37 cellular contexts compared by ENCODE assay signal in the genomic region with DNA sequence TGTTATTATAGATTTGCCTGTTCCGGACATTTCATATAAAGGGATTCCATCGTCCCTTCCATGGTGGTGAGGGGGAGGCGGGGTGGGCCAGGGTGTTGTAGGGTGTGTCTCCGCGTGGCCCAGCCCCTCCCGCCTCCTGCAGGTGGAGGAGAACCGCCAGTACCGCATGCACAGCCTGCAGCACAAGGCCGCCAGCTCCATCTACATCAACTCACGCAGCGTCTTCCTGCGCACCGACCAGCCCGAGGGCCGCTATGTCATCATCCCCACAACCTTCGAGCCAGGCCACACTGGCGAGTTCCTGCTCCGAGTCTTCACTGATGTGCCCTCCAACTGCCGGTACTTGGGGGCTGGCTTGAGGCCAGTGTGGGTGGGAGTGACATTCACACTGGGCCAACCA. TPM values are rescaled to one million over a fixed set of nuclear protein-coding genes. Genes with fewer than 3 reads are reported as not detected.
"Had no signal": no experiment of that assay in that cellular context is flagged by ENCODE, and none has a peak within 500 bp of the region (broad histone marks: within the 10 kb centered on the region; RNA-seq: fewer than 3 reads in every experiment).

No MANE protein-coding gene starts in this region.

- ATAC-seq: activated CD8-positive, alpha-beta T cell treated with anti-CD3 and anti-CD28 coated beads for 36 hours; activated T-cell treated with anti-CD3 and anti-CD28 coated beads, Interleukin-2, amount 50 U/mL, for 72 hours; activated T-helper 17 cell treated with anti-CD3 and anti-CD28 coated beads, Interleukin-2, amount 50 U/mL, for 72 hours; PC-3; SK-N-SH treated with all-trans-retinoic acid at 6 μM for 48 hours; T-cell had no signal

- H3K27ac Mint-ChIP-seq: activated CD8-positive, alpha-beta T cell treated with anti-CD3 and anti-CD28 coated beads for 36 hours; activated naive CD4-positive, alpha-beta T cell treated with anti-CD3 and anti-CD28 coated beads, Interleukin-2, amount 50 U/mL, for 72 hours; activated T-cell treated with anti-CD3 and anti-CD28 coated beads, Interleukin-2, amount 50 U/mL, for 72 hours; activated T-helper 17 cell treated with anti-CD3 and anti-CD28 coated beads, Interleukin-2, amount 50 U/mL, for 72 hours; brain; T-cell had no signal

- H3K4me1 Mint-ChIP-seq: activated T-helper 17 cell treated with anti-CD3 and anti-CD28 coated beads, Interleukin-2, amount 50 U/mL, for 72 hours; T-cell had no signal

- H3K4me3 Mint-ChIP-seq: activated CD8-positive, alpha-beta T cell treated with anti-CD3 and anti-CD28 coated beads for 36 hours; activated T-cell treated with anti-CD3 and anti-CD28 coated beads, Interleukin-2, amount 50 U/mL, for 72 hours; activated T-helper 17 cell treated with anti-CD3 and anti-CD28 coated beads, Interleukin-2, amount 50 U/mL, for 72 hours; brain; T-cell had no signal

- H3K36me3 Mint-ChIP-seq: activated naive CD4-positive, alpha-beta T cell treated with anti-CD3 and anti-CD28 coated beads, Interleukin-2, amount 50 U/mL, for 72 hours; T-cell had no signal

- H3K27me3 ChIP-seq: adrenal gland, Peyer's patch had no signal

- H3K27ac ChIP-seq: adrenal gland, Peyer's patch, VCaP had no signal

- DNase-seq: activated CD4-positive, alpha-beta T cell treated with anti-CD3 and anti-CD28 coated beads for 1 hour; activated CD4-positive, alpha-beta T cell treated with anti-CD3 and anti-CD28 coated beads for 48 hours; activated CD4-positive, alpha-beta T cell treated with anti-CD3 and anti-CD28 coated beads, Interleukin-2, amount 50 U/mL, for 4 hours; activated CD4-positive, CD25-positive, alpha-beta regulatory T cell; activated CD8-positive, alpha-beta T cell treated with anti-CD3 and anti-CD28 coated beads for 36 hours; activated effector memory CD4-positive, alpha-beta T cell treated with anti-CD3 and anti-CD28 coated beads, Interleukin-2, amount 50 U/mL, for 16 hours; activated naive CD4-positive, alpha-beta T cell treated with Interleukin-2 at 50 U/mL for 16 hours; activated T-cell treated with anti-CD3 and anti-CD28 coated beads, Interleukin-2, amount 50 U/mL, for 1 hour; activated T-cell treated with anti-CD3 and anti-CD28 coated beads, Interleukin-2, amount 50 U/mL, for 72 hours; adrenal gland; central memory CD4-positive, alpha-beta T cell; Kasumi-1; KG1; MM.1S; MV-4-11; NCI-H1092; NCI-H1436 treated with DMSO at 0.1 percent for 48 hours; NCI-H1694 treated with DMSO at 0.1 percent for 48 hours; NCI-H2029; NCI-H510A; NCI-H526; NCI-H748 treated with DMSO at 0.1 percent for 48 hours; NK-92 treated with Interleukin-12 subunit alpha and Interleukin-12 subunit beta, amount 100 ng/mL, for 24 hours; PC-3; Peyer's patch; SIG-M5; T-cell; T-helper 2 cell; T-helper 9 cell had no signal

- H3K4me1 ChIP-seq: adrenal gland, Peyer's patch had no signal

- H3K4me3 ChIP-seq: adrenal gland, Peyer's patch had no signal

- H3K27me3 Mint-ChIP-seq: activated CD8-positive, alpha-beta T cell treated with anti-CD3 and anti-CD28 coated beads for 36 hours; activated T-helper 17 cell treated with anti-CD3 and anti-CD28 coated beads, Interleukin-2, amount 50 U/mL, for 72 hours; brain; T-cell had no signal

- FAIRE-seq: astrocyte had no signal

- H3K9me3 ChIP-seq: adrenal gland, Peyer's patch had no signal

RNA-seq across cellular contexts. Expression of a gene that starts 17.9 kb away (rescaled TPM):
- total RNA-seq: activated CD8-positive, alpha-beta memory T cell treated with anti-CD3 and anti-CD28 coated beads for 36 hours; activated CD8-positive, alpha-beta T cell treated with anti-CD3 and anti-CD28 coated beads for 36 hours; activated naive CD4-positive, alpha-beta T cell treated with anti-CD3 and anti-CD28 coated beads, Interleukin-2, amount 50 U/mL, for 72 hours; activated T-cell treated with anti-CD3 and anti-CD28 coated beads, Interleukin-2, amount 50 U/mL, for 72 hours; activated T-helper 17 cell treated with anti-CD3 and anti-CD28 coated beads, Interleukin-2, amount 50 U/mL, for 72 hours; PC-3; SK-MEL-5 had no signal
